8 cellular contexts compared by ENCODE assay signal in genomic region chr6:122798099-122798641, GRCh38. TPM values are rescaled to one million over a fixed set of nuclear protein-coding genes. Genes with fewer than 3 reads are reported as not detected.
A peak's percentile ranks its signal among the peaks of the same experiment; 100 is the strongest.
DNase-seq lines count a peak whose midpoint lies in the region; ATAC-seq and TF ChIP-seq lines count a peak whose summit lies in the region.

No MANE protein-coding gene starts in this region.

- H3K27me3 ChIP-seq in Panc1 (ENCODE audit: control insufficient read depth, insufficient read depth, low read length): no peaks in the 10 kb centered on the region

- H3K9me3 Mint-ChIP-seq in activated CD8-positive, alpha-beta memory T cell treated with anti-CD3 and anti-CD28 coated beads, Interleukin-2, amount 10 ng/mL, durations not matched to agents 7 days and 5 days (ENCODE audit: low read depth): no peaks in the 10 kb centered on the region

- in situ Hi-C loops in Panc1 (cut with HindIII; ENCODE audit: low pct_unique_long_range_greater_than_20kb, low sequenced_read_pairs): no loop called here

- H3K4me3 ChIP-seq in Panc1 (ENCODE audit: low read depth in 2 of 2, low read length in 2 of 2): no peak overlapping the region

- CTCF ChIA-PET in activated CD8-positive, alpha-beta memory T cell treated with anti-CD3 and anti-CD28 coated beads, Interleukin-2, amount 10 ng/mL, durations not matched to agents 7 days and 5 days (lab: Charles Lee): interaction anchor here (1.0 to 1.9 kb wide), 2 partner anchors 9 to 54 kb away, joined by 3 to 11 read pairs; partner anchors contain the start of gene SMPDL3A
- CTCF ChIA-PET in Panc1 (lab: Charles Lee): interaction anchor here (1.0 kb wide), 1 partner anchor 9 kb away, joined by 5 read pairs; the partner anchor contains the start of gene SMPDL3A

- no peak for TF ChIP-seq CTCF in Panc1 (IDR thresholded peaks at IDR 0.05)

- no peak overlapping the region for H3K4me3 Mint-ChIP-seq in activated CD8-positive, alpha-beta memory T cell treated with anti-CD3 and anti-CD28 coated beads, Interleukin-2, amount 10 ng/mL, durations not matched to agents 7 days and 5 days

- no peaks in the 10 kb centered on the region for H3K36me3 Mint-ChIP-seq in activated CD8-positive, alpha-beta memory T cell treated with anti-CD3 and anti-CD28 coated beads, Interleukin-2, amount 10 ng/mL, durations not matched to agents 7 days and 5 days

- H3K36me3 ChIP-seq in Panc1 (ENCODE audit: control insufficient read depth, insufficient read depth, low read length): no peaks in the 10 kb centered on the region

- POLR2A ChIA-PET in Panc1 (lab: Charles Lee): no interaction called here

- no peaks in the 10 kb centered on the region for H3K4me1 ChIP-seq in Panc1 (ENCODE audit: control insufficient read depth, insufficient read depth, low read length)

- H3K27me3 Mint-ChIP-seq in activated CD8-positive, alpha-beta memory T cell treated with anti-CD3 and anti-CD28 coated beads, Interleukin-2, amount 10 ng/mL, durations not matched to agents 7 days and 5 days: peaks cover 6% of the 10 kb centered on the region

- no peaks in the 10 kb centered on the region for H3K9me3 ChIP-seq in Panc1 (ENCODE audit: control insufficient read depth, insufficient read depth, low read depth, low read length)

- peak; percentile 86 for ATAC-seq in activated CD8-positive, alpha-beta memory T cell treated with anti-CD3 and anti-CD28 coated beads, Interleukin-2, amount 10 ng/mL, durations not matched to agents 7 days and 5 days
- ATAC-seq in HG02763 (IDR thresholded peaks at IDR 0.05; ENCODE audit: unreplicated experiment): peak; percentile 90
- peak; percentile 91 for ATAC-seq in Panc1

- BruUV-seq in Panc1 (replicated peaks; lab: Mats Ljungman, UMichigan): no TSS peak

- intact Hi-C loops in Panc1 (cut with micrococcal nuclease; ENCODE audit: unreplicated experiment): no loop called here
- intact Hi-C loops in head of caudate nucleus (cut with DNase I): no loop called here

- DNase-seq in activated CD8-positive, alpha-beta memory T cell treated with anti-CD3 and anti-CD28 coated beads, Interleukin-2, amount 10 ng/mL, durations not matched to agents 7 days and 5 days: peak; percentile 51
- DNase-seq in activated CD8-positive, alpha-beta memory T cell treated with anti-CD3 and anti-CD28 coated beads, Interleukin-2, amount 50 U/mL, for 4 hours: no peak
- peak; percentile 97 for DNase-seq in Panc1 (ENCODE audit: low read depth, low spot score)
- DNase-seq in head of caudate nucleus: peak in 31 of 42 donors; percentile 18 to 85 (median 52)
- DNase-seq in cerebellar cortex (ENCODE audit: low spot score): no peak
- DNase-seq in NCI-H510A (lab: John Stamatoyannopoulos, UW): no peak
- DNase-seq in NCI-H82 treated with DMSO at 0.1 percent for 48 hours (lab: John Stamatoyannopoulos, UW; ENCODE audit: unreplicated experiment): no peak

- H3K27ac ChIP-seq in Panc1 (ENCODE audit: low read length): no peak overlapping the region

- H3K27ac Mint-ChIP-seq in activated CD8-positive, alpha-beta memory T cell treated with anti-CD3 and anti-CD28 coated beads, Interleukin-2, amount 10 ng/mL, durations not matched to agents 7 days and 5 days: peak overlapping the region; percentile 29

- H3K4me1 Mint-ChIP-seq in activated CD8-positive, alpha-beta memory T cell treated with anti-CD3 and anti-CD28 coated beads, Interleukin-2, amount 10 ng/mL, durations not matched to agents 7 days and 5 days: peaks cover 17% of the 10 kb centered on the region

RNA-seq across cellular contexts. Expression of gene SMPDL3A, which starts 9.1 kb away (rescaled TPM):
- total RNA-seq in activated CD8-positive, alpha-beta memory T cell treated with anti-CD3 and anti-CD28 coated beads, Interleukin-2, amount 10 ng/mL, durations not matched to agents 7 days and 5 days: under 1 TPM in 1 of 2 experiments, not detected in 1; 0.52 TPM
- total RNA-seq in Panc1 (2021; ENCODE audit: unreplicated experiment): 1.8 TPM
- polyA plus RNA-seq in Panc1 (2012; ENCODE audit: insufficient read length): 2.2 TPM

RNA-seq across cellular contexts. Expression of gene FABP7, which starts 18.7 kb away (rescaled TPM):
- not detected for total RNA-seq in activated CD8-positive, alpha-beta memory T cell treated with anti-CD3 and anti-CD28 coated beads, Interleukin-2, amount 10 ng/mL, durations not matched to agents 7 days and 5 days
- total RNA-seq in Panc1 (2021; ENCODE audit: unreplicated experiment): not detected
- not detected for polyA plus RNA-seq in Panc1 (2012; ENCODE audit: insufficient read length)

Comparison
In these comparisons a context has a peak if more than half of its experiments do, and no peak if none do; other contexts are left out.
1. DNase-seq: peak in activated CD8-positive, alpha-beta memory T cell treated with anti-CD3 and anti-CD28 coated beads, Interleukin-2, amount 10 ng/mL, durations not matched to agents 7 days and 5 days (single experiment), Panc1 (single experiment) and head of caudate nucleus (31 of 42); none in activated CD8-positive, alpha-beta memory T cell treated with anti-CD3 and anti-CD28 coated beads, Interleukin-2, amount 50 U/mL, for 4 hours (single experiment), cerebellar cortex (single experiment), NCI-H510A (single experiment) and NCI-H82 treated with DMSO at 0.1 percent for 48 hours (single experiment).
2. Peak in every context shown above with its lines, with median percentiles within 50 percentile points of each other: ATAC-seq.